Comparison of ENCODE assay signal across 8 cellular contexts in genomic region chr9:95003694-95004451, GRCh38.
DNase-seq lines count a peak whose midpoint lies in the region; ATAC-seq and TF ChIP-seq lines count a peak whose summit lies in the region.

No MANE protein-coding gene starts in this region.

- H3K4me2 ChIP-seq in KMS-11 = peak overlapping the region; percentile 86

- H3K36me3 ChIP-seq in KMS-11 (ENCODE audit: insufficient read depth) (no peaks in the 10 kb centered on the region), gastroesophageal sphincter (no peaks in the 10 kb centered on the region), neuron (ENCODE audit: insufficient read depth, low read length) (peaks cover 10% of the 10 kb centered on the region)

- peak in 1 of 2 donors; percentile 13 for TF ChIP-seq POLR2A in gastroesophageal sphincter (IDR thresholded peaks at IDR 0.05)

- WGBS in gastroesophageal sphincter (ENCODE audit: low coverage in 1 of 2), 2 donors = 6 to 9% methylated on average over 17 to 19 of the region's 22 CpGs

- H3K9ac ChIP-seq in KMS-11 = peak overlapping the region; percentile 39; the same call in 1 of the 2 replicates

- H3K27ac Mint-ChIP-seq in activated T-cell treated with anti-CD3 and anti-CD28 coated beads, Interleukin-2, amount 50 U/mL, for 24 hours = peak overlapping the region; percentile 20

- H3K9me3 ChIP-seq in gastroesophageal sphincter = no peaks in the 10 kb centered on the region
- H3K9me3 ChIP-seq in neuron (ENCODE audit: low read length) = no peaks in the 10 kb centered on the region

- no peaks in the 10 kb centered on the region for H4K20me1 ChIP-seq in KMS-11 (ENCODE audit: insufficient read depth)

- no peaks in the 10 kb centered on the region for H3K79me2 ChIP-seq in KMS-11 (ENCODE audit: insufficient read depth, low read depth)

- in situ Hi-C loops in GM13976 (cut with MboI; ENCODE audit: low sequenced_read_pairs, unreplicated experiment) = no loop called here

- no peak for TF ChIP-seq EP300 in gastroesophageal sphincter (IDR thresholded peaks at IDR 0.05)

- TF ChIP-seq CTCF in AG09309 (IDR thresholded peaks at IDR 0.05; ENCODE audit: control insufficient read depth, insufficient read depth, low read depth, low read length, missing control alignments) (no peak), GM13976 (IDR thresholded peaks at IDR 0.05; ENCODE audit: borderline replicate concordance, control extremely low read depth, extremely low read depth, insufficient read depth, missing control alignments) (no peak), KMS-11 (conservative IDR thresholded peaks at IDR 0.05; ENCODE audit: low read depth, low read length) (no peak), gastroesophageal sphincter (IDR thresholded peaks at IDR 0.05) (peak in 2 of 4 experiments; percentile 22 to 32)

- H3K4me3 Mint-ChIP-seq in activated T-cell treated with anti-CD3 and anti-CD28 coated beads, Interleukin-2, amount 50 U/mL, for 24 hours = peak overlapping the region; percentile 76

- H3K36me3 Mint-ChIP-seq in activated T-cell treated with anti-CD3 and anti-CD28 coated beads, Interleukin-2, amount 50 U/mL, for 24 hours (ENCODE audit: low read depth) = no peaks in the 10 kb centered on the region

- H2AFZ ChIP-seq in KMS-11 (ENCODE audit: low read depth) (peak overlapping the region; percentile 81), neuron (ENCODE audit: low read depth, low read length) (peak overlapping the region; percentile 89)

- H3K27me3 ChIP-seq in KMS-11 (ENCODE audit: insufficient read depth, low read depth) (no peaks in the 10 kb centered on the region; the same call in 1 of the 2 replicates), gastroesophageal sphincter (no peaks in the 10 kb centered on the region), neuron (ENCODE audit: insufficient read depth, low read length) (no peaks in the 10 kb centered on the region)

- peaks cover 52% of the 10 kb centered on the region for H3K27me3 Mint-ChIP-seq in activated T-cell treated with anti-CD3 and anti-CD28 coated beads, Interleukin-2, amount 50 U/mL, for 24 hours

- H3K4me1 Mint-ChIP-seq in activated T-cell treated with anti-CD3 and anti-CD28 coated beads, Interleukin-2, amount 50 U/mL, for 24 hours (ENCODE audit: low read depth) = peaks cover 16% of the 10 kb centered on the region

- ATAC-seq in gastroesophageal sphincter (peak; percentile 52), HG03139 (IDR thresholded peaks at IDR 0.05; ENCODE audit: unreplicated experiment) (no peak)

- H3K27ac ChIP-seq in KMS-11 = no peak overlapping the region
- H3K27ac ChIP-seq in gastroesophageal sphincter = peak overlapping the region; percentile 95 to 99 (median 98)

- peak overlapping the region; percentile 57 for H3K4me3 ChIP-seq in AG09309 (ENCODE audit: control insufficient read depth, low read depth, low read length)
- H3K4me3 ChIP-seq in KMS-11 (IDR thresholded peaks at IDR 0.05; ENCODE audit: insufficient read depth, low read depth, low read length) = no peak overlapping the region
- H3K4me3 ChIP-seq in gastroesophageal sphincter = peak overlapping the region; percentile 81 to 97
- H3K4me3 ChIP-seq in neuron (ENCODE audit: low read length) = peak overlapping the region; percentile 84

- no peak for DNase-seq in AG09309 (ENCODE audit: low read depth)
- DNase-seq in GM13976 (ENCODE audit: low spot score) = peak; percentile 76
- peak; percentile 42 for DNase-seq in activated T-cell treated with anti-CD3 and anti-CD28 coated beads, Interleukin-2, amount 50 U/mL, for 24 hours
- DNase-seq in NK-92 (lab: John Stamatoyannopoulos, UW; ENCODE audit: unreplicated experiment) = no peak

- no peaks in the 10 kb centered on the region for H3K9me3 Mint-ChIP-seq in activated T-cell treated with anti-CD3 and anti-CD28 coated beads, Interleukin-2, amount 50 U/mL, for 24 hours

- H3K4me1 ChIP-seq in KMS-11 (ENCODE audit: low read depth, poor library complexity, severe bottlenecking) (no peaks in the 10 kb centered on the region), gastroesophageal sphincter (peaks cover 0 to 53% (median 0%) of the 10 kb centered on the region in 3 donors), neuron (ENCODE audit: insufficient read depth, low read length) (peaks cover 38% of the 10 kb centered on the region)

Comparison
In these comparisons a context has a peak if more than half of its experiments do, and no peak if none do; other contexts are left out.
1. DNase-seq: peak in GM13976 (single experiment) and activated T-cell treated with anti-CD3 and anti-CD28 coated beads, Interleukin-2, amount 50 U/mL, for 24 hours (single experiment); none in AG09309 (single experiment) and NK-92 (single experiment).